ENCODE assay signal across 27 cellular contexts in the genomic region with DNA sequence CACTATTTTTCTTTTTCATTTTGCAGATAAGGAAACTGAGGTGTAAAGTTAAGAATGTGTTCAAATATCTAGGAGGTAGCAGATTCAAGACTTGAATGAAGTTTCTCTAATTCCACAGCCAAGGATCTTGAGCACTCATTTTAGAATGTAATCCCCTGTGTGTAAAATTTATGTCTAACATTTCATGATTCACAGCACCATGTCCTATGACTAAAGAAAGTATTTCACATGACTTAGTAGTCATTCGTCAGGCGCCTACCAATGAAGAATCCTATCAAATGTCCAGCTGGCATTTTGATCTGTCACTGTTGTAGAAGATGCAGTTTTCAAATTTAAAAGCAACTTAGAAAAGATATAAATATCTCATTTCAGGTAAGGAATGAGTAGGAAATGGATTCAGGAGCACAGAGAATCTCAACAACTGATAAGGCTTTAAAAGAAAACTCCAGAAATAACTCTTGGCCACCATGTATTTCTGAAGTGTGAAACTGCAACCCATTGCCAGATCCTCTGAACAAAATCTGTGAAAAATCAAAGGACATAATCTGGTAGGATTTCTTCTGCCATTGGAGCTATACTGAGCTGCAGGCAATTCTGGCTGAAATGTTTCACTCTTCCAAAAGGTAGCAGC.
DNase-seq lines count a peak whose midpoint lies in the region; FAIRE-seq and TF ChIP-seq lines count a peak whose summit lies in the region.
"Had no signal": no experiment of that assay in that cellular context is flagged by ENCODE, and none has a peak within 500 bp of the region (broad histone marks: within the 10 kb centered on the region; RNA-seq: fewer than 3 reads in every experiment).

No MANE protein-coding gene starts in this region.

- peak overlapping the region in 4 of 5 experiments; percentile 69 to 92 (median 80) for H3K27ac Mint-ChIP-seq in brain
- H3K27ac Mint-ChIP-seq in endodermal cell: no peak overlapping the region
- H3K27ac Mint-ChIP-seq: activated CD8-positive, alpha-beta T cell treated with anti-CD3 and anti-CD28 coated beads, Interleukin-2, amount 10 ng/mL, durations not matched to agents 7 days and 5 days; neural progenitor cell; T-helper 17 cell had no signal

- no peak overlapping the region for H3K4me3 ChIP-seq in fibroblast of villous mesenchyme (ENCODE audit: low read depth, low read length)
- no peak overlapping the region for H3K4me3 ChIP-seq in skeletal muscle satellite cell (ENCODE audit: low read length)
- H3K4me3 ChIP-seq in endodermal cell (ENCODE audit: low read length): no peak overlapping the region
- no peak overlapping the region for H3K4me3 ChIP-seq in ascending aorta
- H3K4me3 ChIP-seq: BLaER1, breast epithelium, gastroesophageal sphincter, lower lobe of right lung, neural progenitor cell, Peyer's patch, SJCRH30 had no signal

- 93 to 100% methylated on average over 2 of the region's 2 CpGs for WGBS in endodermal cell (ENCODE audit: insufficient coverage in 1 of 2, insufficient read length in 1 of 2), 2 experiments

- peaks cover 32% of the 10 kb centered on the region for H3K4me1 ChIP-seq in skeletal muscle satellite cell (ENCODE audit: control insufficient read depth, insufficient read depth, low read length)
- no peaks in the 10 kb centered on the region for H3K4me1 ChIP-seq in endodermal cell (ENCODE audit: control insufficient read depth, insufficient read depth, low read length)
- no peaks in the 10 kb centered on the region for H3K4me1 ChIP-seq in ascending aorta
- H3K4me1 ChIP-seq: breast epithelium, gastroesophageal sphincter, lower lobe of right lung, Peyer's patch, SJCRH30 had no signal

- intact Hi-C loops in ascending aorta (cut with DNase I): no loop called here

- in situ Hi-C loops in G401 (cut with HindIII; ENCODE audit: low sequenced_read_pairs): no loop called here

- no peak for TF ChIP-seq POLR2A in GM12892 (IDR thresholded peaks at IDR 0.05; ENCODE audit: low read depth, low read length)

- DNase-seq in G401 (ENCODE audit: low spot score): peak; percentile 8
- DNase-seq in fibroblast of villous mesenchyme (ENCODE audit: low read depth): peak; percentile 4
- DNase-seq in endodermal cell: no peak
- DNase-seq in DMS79 treated with DMSO at 0.1 percent for 48 hours (lab: John Stamatoyannopoulos, UW): no peak
- DNase-seq in GM12892 (ENCODE audit: insufficient read length): no peak
- DNase-seq in ascending aorta (ENCODE audit: low spot score in 2 of 2): no peak
- DNase-seq: ACHN; activated CD8-positive, alpha-beta T cell treated with anti-CD3 and anti-CD28 coated beads, Interleukin-2, amount 10 ng/mL, durations not matched to agents 7 days and 5 days; activated gamma-delta T cell; Calu3; cortex of kidney; kidney; lower lobe of right lung; NCI-H1048; NCI-H187; NCI-H526; Peyer's patch; SJCRH30; substantia nigra; T-helper 17 cell had no signal

- peaks cover 0 to 6% (median 3%) of the 10 kb centered on the region in 5 experiments for H3K9me3 Mint-ChIP-seq in brain
- no peaks in the 10 kb centered on the region for H3K9me3 Mint-ChIP-seq in endodermal cell
- H3K9me3 Mint-ChIP-seq: neural progenitor cell had no signal

- H3K36me3 ChIP-seq in skeletal muscle satellite cell (ENCODE audit: insufficient read depth, low read length) (no peaks in the 10 kb centered on the region), endodermal cell (ENCODE audit: control insufficient read depth, insufficient read depth, low read length) (no peaks in the 10 kb centered on the region), ascending aorta (no peaks in the 10 kb centered on the region)
- H3K36me3 ChIP-seq: BLaER1, breast epithelium, gastroesophageal sphincter, lower lobe of right lung, neural progenitor cell, Peyer's patch, SJCRH30 had no signal

- peak overlapping the region; percentile 35 for H3K4me2 ChIP-seq in skeletal muscle satellite cell (ENCODE audit: low read length)
- H3K4me2 ChIP-seq: BLaER1, neural progenitor cell had no signal

- peak overlapping the region; percentile 44 for H3K9ac ChIP-seq in skeletal muscle satellite cell (ENCODE audit: low read depth, low read length)
- H3K9ac ChIP-seq in endodermal cell (ENCODE audit: extremely low read depth, low read length, poor library complexity, severe bottlenecking): no peak overlapping the region
- H3K9ac ChIP-seq: BLaER1, neural progenitor cell had no signal

- no peak for FAIRE-seq in GM12892 (lab: Jason Lieb, UNC)
- FAIRE-seq: endothelial cell of umbilical vein had no signal

- no peaks in the 10 kb centered on the region for H3K27me3 ChIP-seq in skeletal muscle satellite cell (ENCODE audit: control insufficient read depth, insufficient read depth, low read length)
- no peaks in the 10 kb centered on the region for H3K27me3 ChIP-seq in endodermal cell (ENCODE audit: control insufficient read depth, insufficient read depth, low read length, poor library complexity, severe bottlenecking)
- H3K27me3 ChIP-seq in ascending aorta: no peaks in the 10 kb centered on the region
- H3K27me3 ChIP-seq: BLaER1, breast epithelium, gastroesophageal sphincter, neural progenitor cell, Peyer's patch, SJCRH30 had no signal

- H3K36me3 Mint-ChIP-seq in brain (peaks cover 36% of the 10 kb centered on the region), endodermal cell (ENCODE audit: low read depth) (no peaks in the 10 kb centered on the region)
- H3K36me3 Mint-ChIP-seq: neural progenitor cell had no signal

- H3K4me3 Mint-ChIP-seq in brain (peak overlapping the region in 2 of 5 experiments; percentile 13 to 38), endodermal cell (no peak overlapping the region)
- H3K4me3 Mint-ChIP-seq: activated CD8-positive, alpha-beta T cell treated with anti-CD3 and anti-CD28 coated beads, Interleukin-2, amount 10 ng/mL, durations not matched to agents 7 days and 5 days; neural progenitor cell; T-helper 17 cell had no signal

- H3K4me1 Mint-ChIP-seq in brain: peaks cover 47% of the 10 kb centered on the region
- H3K4me1 Mint-ChIP-seq in endodermal cell: peaks cover 2% of the 10 kb centered on the region
- H3K4me1 Mint-ChIP-seq: T-helper 17 cell had no signal

- H3K27ac ChIP-seq in endodermal cell (ENCODE audit: low read depth, low read length): no peak overlapping the region
- H3K27ac ChIP-seq in ascending aorta: no peak overlapping the region
- H3K27ac ChIP-seq: BLaER1, breast epithelium, gastroesophageal sphincter, lower lobe of right lung, neural progenitor cell, Peyer's patch, SJCRH30 had no signal

- H3K9me3 ChIP-seq in skeletal muscle satellite cell (replicated peaks; ENCODE audit: low read length) (no peaks in the 10 kb centered on the region), endodermal cell (ENCODE audit: control insufficient read depth, low read length) (no peaks in the 10 kb centered on the region), ascending aorta (no peaks in the 10 kb centered on the region)
- H3K9me3 ChIP-seq: BLaER1, breast epithelium, gastroesophageal sphincter, lower lobe of right lung, Peyer's patch, SJCRH30 had no signal

- H3K27me3 Mint-ChIP-seq in brain (no peaks in the 10 kb centered on the region), endodermal cell (ENCODE audit: insufficient read depth) (no peaks in the 10 kb centered on the region)
- H3K27me3 Mint-ChIP-seq: T-helper 17 cell had no signal

- no peak for TF ChIP-seq CTCF in brain (conservative IDR thresholded peaks at IDR 0.05)
- TF ChIP-seq CTCF in fibroblast of villous mesenchyme (IDR thresholded peaks at IDR 0.05; ENCODE audit: insufficient read depth, low read depth, low read length): no peak
- TF ChIP-seq CTCF in endodermal cell (conservative IDR thresholded peaks at IDR 0.05): no peak
- no peak for TF ChIP-seq CTCF in ascending aorta (IDR thresholded peaks at IDR 0.05)

Comparison
In these comparisons a context has a peak if more than half of its experiments do, and no peak if none do; other contexts are left out.
1. DNase-seq: peak in G401 (single experiment) and fibroblast of villous mesenchyme (single experiment); none in endodermal cell (single experiment), DMS79 treated with DMSO at 0.1 percent for 48 hours (single experiment), GM12892 (single experiment) and ascending aorta (0 of 2).